ENCODE assay signal across 8 cellular contexts in genomic region chr22:23895599-23896144, GRCh38. TPM values are rescaled to one million over a fixed set of nuclear protein-coding genes. Genes with fewer than 3 reads are reported as not detected.
DNase-seq lines count a peak whose midpoint lies in the region; ATAC-seq and TF ChIP-seq lines count a peak whose summit lies in the region.

No MANE protein-coding gene starts in this region.

- no peak for DNase-seq in BE2C
- DNase-seq in MM.1S: no peak
- DNase-seq in dorsolateral prefrontal cortex: no peak
- no peak for DNase-seq in amniotic stem cell (lab: John Stamatoyannopoulos, UW)

- no peak overlapping the region for H2AFZ ChIP-seq in MM.1S (ENCODE audit: low read length)

- peaks cover 21% of the 10 kb centered on the region for H3K4me1 ChIP-seq in BE2C
- H3K4me1 ChIP-seq in MM.1S (ENCODE audit: low read length): peaks cover 9% of the 10 kb centered on the region

- H3K36me3 Mint-ChIP-seq in nephron (ENCODE audit: low read depth): peaks cover 32% of the 10 kb centered on the region

- intact Hi-C loops in dorsolateral prefrontal cortex (cut with DNase I): no loop called here

- H3K27ac Mint-ChIP-seq in nephron: peak overlapping the region; percentile 92 to 98 (median 98)

- peak overlapping the region; percentile 94 for H3K4me3 ChIP-seq in BE2C (ENCODE audit: low read depth, low read length)
- peak overlapping the region; percentile 95 for H3K4me3 ChIP-seq in MM.1S (ENCODE audit: low read length)
- peak overlapping the region; percentile 59 to 92 (median 82) for H3K4me3 ChIP-seq in dorsolateral prefrontal cortex

- H3K27me3 ChIP-seq in BE2C: no peaks in the 10 kb centered on the region
- H3K27me3 ChIP-seq in MM.1S (replicated peaks; ENCODE audit: insufficient read depth, low read length): no peaks in the 10 kb centered on the region
- no peaks in the 10 kb centered on the region for H3K27me3 ChIP-seq in dorsolateral prefrontal cortex

- ATAC-seq in HG02623 (IDR thresholded peaks at IDR 0.05; ENCODE audit: unreplicated experiment): no peak
- ATAC-seq in GM18867 (IDR thresholded peaks at IDR 0.05; ENCODE audit: unreplicated experiment): no peak
- ATAC-seq in GM18498 (IDR thresholded peaks at IDR 0.05; ENCODE audit: unreplicated experiment): no peak

- no peaks in the 10 kb centered on the region for H3K9me2 ChIP-seq in MM.1S (replicated peaks; ENCODE audit: insufficient read depth, low read length)

- peak overlapping the region; percentile 99; the same call in 1 of the 2 replicates for H3K9ac ChIP-seq in MM.1S (ENCODE audit: low read length)

- peaks cover 27% of the 10 kb centered on the region for H3K79me2 ChIP-seq in MM.1S (ENCODE audit: low read length)

- H3K4me3 Mint-ChIP-seq in nephron: peak overlapping the region; percentile 95 to 98 (median 96)

- H3K36me3 ChIP-seq in BE2C (peaks cover 27% of the 10 kb centered on the region), MM.1S (replicated peaks; ENCODE audit: insufficient read depth, low read length) (peaks cover 7% of the 10 kb centered on the region; the same call in 1 of the 2 replicates)

- no peaks in the 10 kb centered on the region for H3K9me3 ChIP-seq in BE2C
- no peaks in the 10 kb centered on the region for H3K9me3 ChIP-seq in MM.1S (replicated peaks; ENCODE audit: insufficient read depth, low read length)

- H4K20me1 ChIP-seq in MM.1S (ENCODE audit: insufficient read depth, low read length): peaks cover 8% of the 10 kb centered on the region; the same call in 1 of the 2 replicates

- peaks cover 29% of the 10 kb centered on the region for H3F3A ChIP-seq in MM.1S (ENCODE audit: insufficient read depth, low read length)

- peak overlapping the region; percentile 79 for H3K4me2 ChIP-seq in MM.1S (ENCODE audit: low read depth, low read length)

- H3K27ac ChIP-seq in MM.1S (ENCODE audit: low read length) (no peak overlapping the region), dorsolateral prefrontal cortex (peak overlapping the region in 48 of 59 donors; percentile 72 to 99 (median 97))

- TF ChIP-seq CTCF in BE2C (IDR thresholded peaks at IDR 0.05; ENCODE audit: low read depth, low read length) (no peak), MM.1S (IDR thresholded peaks at IDR 0.05; ENCODE audit: low read length) (no peak), dorsolateral prefrontal cortex (IDR thresholded peaks at IDR 0.05 in 54 of 56, conservative IDR thresholded peaks at IDR 0.05 in 2 of 56; ENCODE audit: low read depth in 1 of 56, partially characterized antibody in 56 of 56) (no peak), nephron (IDR thresholded peaks at IDR 0.05; ENCODE audit: unreplicated experiment in 3 of 3) (no peak)

- peaks cover 38% of the 10 kb centered on the region for H3K4me1 Mint-ChIP-seq in nephron

- no peaks in the 10 kb centered on the region for H3K27me3 Mint-ChIP-seq in nephron (ENCODE audit: low read depth)

- no peaks in the 10 kb centered on the region for H3K9me3 Mint-ChIP-seq in nephron

RNA-seq across cellular contexts. Expression of gene MIF, which starts 1.5 kb away (rescaled TPM):
- polyA plus RNA-seq in BE2C (2012; ENCODE audit: insufficient read depth, insufficient read length, low read depth): 3,280 TPM
- total RNA-seq in dorsolateral prefrontal cortex: 100 to 1,000 TPM; 175 to 552 (median 413) TPM

RNA-seq across cellular contexts. Expression of gene SLC2A11, which starts 38.0 kb away (rescaled TPM):
- 26.1 TPM for polyA plus RNA-seq in BE2C (2012; ENCODE audit: insufficient read depth, insufficient read length, low read depth)
- 10 to 100 TPM; 25.3 to 69.8 (median 42.4) TPM for total RNA-seq in dorsolateral prefrontal cortex

RNA-seq across cellular contexts. Expression of gene DERL3, which starts 56.9 kb away (rescaled TPM):
- 0.82 TPM for polyA plus RNA-seq in BE2C (2012; ENCODE audit: insufficient read depth, insufficient read length, low read depth)
- total RNA-seq in dorsolateral prefrontal cortex: 10 to 100 TPM in 1 of 120 experiments, 1 to 10 TPM in 108, under 1 TPM in 11; 0.56 to 10.6 (median 2.5) TPM
